ENCODE assay signal across 13 cellular contexts in the genomic region with DNA sequence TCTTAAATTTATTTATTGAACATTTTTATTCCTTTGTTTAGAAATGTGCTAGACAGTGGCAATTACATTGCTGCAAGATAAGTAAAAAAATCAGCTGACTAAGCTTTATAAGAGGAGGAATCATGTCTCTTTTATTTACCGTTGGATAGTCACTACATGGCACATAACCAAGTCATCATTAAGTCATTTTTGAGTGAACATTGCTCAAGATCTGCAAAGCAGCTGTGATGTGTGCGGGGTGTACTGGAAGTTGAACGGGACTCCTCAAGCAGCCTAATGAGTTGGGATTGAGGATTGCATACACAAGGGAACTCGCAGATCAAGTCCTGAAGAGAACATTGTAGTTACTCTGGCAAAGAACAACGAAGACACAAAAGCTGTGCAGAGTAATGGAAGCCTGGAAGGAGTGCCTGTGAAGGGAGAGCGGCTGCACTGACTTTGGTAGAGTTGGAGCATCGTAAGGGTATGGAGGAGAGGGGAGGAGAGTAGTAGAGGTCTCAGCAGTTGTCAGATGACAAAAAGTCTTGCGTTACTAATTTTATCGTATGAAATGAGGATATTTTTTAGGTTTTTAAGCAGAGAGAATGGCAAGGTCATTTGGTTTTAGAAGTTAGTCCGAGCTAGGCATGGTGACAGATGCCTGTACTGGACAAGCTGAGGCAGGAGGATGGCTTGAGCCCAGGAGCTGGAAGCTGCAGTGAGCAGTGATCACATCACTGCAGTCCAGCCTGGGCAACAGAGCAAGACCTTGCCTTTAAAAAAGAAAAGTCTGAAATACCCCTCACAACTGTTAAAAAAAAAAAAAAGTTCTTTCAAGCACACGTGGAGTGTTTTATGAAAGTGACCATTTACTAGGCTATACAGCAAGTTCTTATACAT.
DNase-seq lines count a peak whose midpoint lies in the region; ATAC-seq and TF ChIP-seq lines count a peak whose summit lies in the region.
"Had no signal": no experiment of that assay in that cellular context is flagged by ENCODE, and none has a peak within 500 bp of the region (broad histone marks: within the 10 kb centered on the region; RNA-seq: fewer than 3 reads in every experiment).

No MANE protein-coding gene starts in this region.

- H3K9me3 Mint-ChIP-seq in activated T-cell treated with anti-CD3 and anti-CD28 coated beads, Interleukin-2, amount 50 U/mL, for 24 hours = no peaks in the 10 kb centered on the region

- H3K9me3 ChIP-seq in adipocyte (ENCODE audit: control insufficient read depth, low read length) = no peaks in the 10 kb centered on the region
- H3K9me3 ChIP-seq in psoas muscle = no peaks in the 10 kb centered on the region

- WGBS in psoas muscle, 3 donors = 47 to 75% (median 59%) methylated on average over 11 of the region's 11 CpGs

- no peak overlapping the region for H3K27ac Mint-ChIP-seq in activated T-cell treated with anti-CD3 and anti-CD28 coated beads, Interleukin-2, amount 50 U/mL, for 24 hours
- H3K27ac Mint-ChIP-seq: CD4-positive, alpha-beta memory T cell; IgD-negative memory B cell had no signal

- H3K27me3 Mint-ChIP-seq in activated T-cell treated with anti-CD3 and anti-CD28 coated beads, Interleukin-2, amount 50 U/mL, for 24 hours = no peaks in the 10 kb centered on the region
- H3K27me3 Mint-ChIP-seq: CD4-positive, alpha-beta memory T cell; IgD-negative memory B cell had no signal

- no peak overlapping the region for H3K27ac ChIP-seq in psoas muscle

- peak; percentile 48 to 77 (median 76) for ATAC-seq in psoas muscle
- no peak for ATAC-seq in GM18498 (IDR thresholded peaks at IDR 0.05; ENCODE audit: unreplicated experiment)

- H3K9ac ChIP-seq in adipocyte (ENCODE audit: low read length) = peak overlapping the region; percentile 33

- intact Hi-C loops in psoas muscle (cut with DNase I) = no loop called here

- H3K4me3 ChIP-seq in adipocyte (ENCODE audit: low read length) (peak overlapping the region; percentile 63), psoas muscle (no peak overlapping the region)

- no peak for TF ChIP-seq CTCF in psoas muscle (IDR thresholded peaks at IDR 0.05)

- H3K4me1 ChIP-seq in adipocyte (ENCODE audit: control insufficient read depth, insufficient read depth, low read length) (peaks cover 25% of the 10 kb centered on the region), psoas muscle (peaks cover 10% of the 10 kb centered on the region)

- H3K4me1 Mint-ChIP-seq in activated T-cell treated with anti-CD3 and anti-CD28 coated beads, Interleukin-2, amount 50 U/mL, for 24 hours (ENCODE audit: low read depth) = no peaks in the 10 kb centered on the region
- H3K4me1 Mint-ChIP-seq: CD4-positive, alpha-beta memory T cell; IgD-negative memory B cell had no signal

- peaks cover 6% of the 10 kb centered on the region for H3K36me3 ChIP-seq in adipocyte (ENCODE audit: control insufficient read depth, insufficient read depth, low read length, severe bottlenecking)
- H3K36me3 ChIP-seq in psoas muscle (ENCODE audit: insufficient read depth in 1 of 2, low read depth in 1 of 2) = no peaks in the 10 kb centered on the region

- peaks cover 8% of the 10 kb centered on the region for H3K36me3 Mint-ChIP-seq in activated T-cell treated with anti-CD3 and anti-CD28 coated beads, Interleukin-2, amount 50 U/mL, for 24 hours (ENCODE audit: low read depth)

- no peaks in the 10 kb centered on the region for H3K27me3 ChIP-seq in adipocyte (replicated peaks; ENCODE audit: control insufficient read depth, insufficient read depth, low read length)
- no peaks in the 10 kb centered on the region for H3K27me3 ChIP-seq in psoas muscle (ENCODE audit: insufficient read depth in 3 of 3, low read length in 2 of 3)

- DNase-seq in EL (peak; percentile 42), adipocyte (ENCODE audit: low read depth) (peak; percentile 68), globus pallidus (ENCODE audit: low spot score) (peak; percentile 33), psoas muscle (peak; percentile 23 to 66), COLO829 (ENCODE audit: low spot score) (no peak)
- no peak for DNase-seq in stimulated activated CD4-positive, alpha-beta T cell treated with anti-CD3 and anti-CD28 coated beads, Interleukin-1b, Interleukin-23, amount 100 ng/mL, for 48 hours
- DNase-seq in activated T-cell treated with anti-CD3 and anti-CD28 coated beads, Interleukin-2, amount 50 U/mL, for 24 hours = no peak
- DNase-seq: activated CD8-positive, alpha-beta memory T cell treated with anti-CD3 and anti-CD28 coated beads, Interleukin-2, amount 50 U/mL, for 48 hours; CD4-positive, alpha-beta memory T cell; NCI-H146; NCI-H774 had no signal

- H3K4me3 Mint-ChIP-seq in activated T-cell treated with anti-CD3 and anti-CD28 coated beads, Interleukin-2, amount 50 U/mL, for 24 hours = no peak overlapping the region
- H3K4me3 Mint-ChIP-seq: CD4-positive, alpha-beta memory T cell had no signal

Comparison
In these comparisons a context has a peak if more than half of its experiments do, and no peak if none do; other contexts are left out.
1. DNase-seq: peak in EL (single experiment), adipocyte (single experiment), globus pallidus (single experiment) and psoas muscle (2 of 2); none in stimulated activated CD4-positive, alpha-beta T cell treated with anti-CD3 and anti-CD28 coated beads, Interleukin-1b, Interleukin-23, amount 100 ng/mL, for 48 hours (single experiment), activated T-cell treated with anti-CD3 and anti-CD28 coated beads, Interleukin-2, amount 50 U/mL, for 24 hours (single experiment) and COLO829 (single experiment).